ENCODE assay signal across 14 cellular contexts in genomic region chr20:61938839-61939690, GRCh38.
DNase-seq lines count a peak whose midpoint lies in the region; ATAC-seq and TF ChIP-seq lines count a peak whose summit lies in the region.
"Had no signal": no experiment of that assay in that cellular context is flagged by ENCODE, and none has a peak within 500 bp of the region (broad histone marks: within the 10 kb centered on the region; RNA-seq: fewer than 3 reads in every experiment).

No MANE protein-coding gene starts in this region.

- CTCF ChIA-PET in activated naive CD4-positive, alpha-beta T cell treated with anti-CD3 and anti-CD28 coated beads for 36 hours (lab: Charles Lee), result no interaction called here
- CTCF ChIA-PET in Calu3 (lab: Charles Lee), result no interaction called here

- H3K27me3 Mint-ChIP-seq in activated naive CD4-positive, alpha-beta T cell treated with anti-CD3 and anti-CD28 coated beads for 36 hours (ENCODE audit: low read depth), result peaks cover 3% of the 10 kb centered on the region
- H3K27me3 Mint-ChIP-seq in Calu3 (ENCODE audit: unreplicated experiment), result no peaks in the 10 kb centered on the region

- no peak overlapping the region for H3K4me3 Mint-ChIP-seq in activated naive CD4-positive, alpha-beta T cell treated with anti-CD3 and anti-CD28 coated beads for 36 hours
- H3K4me3 Mint-ChIP-seq in Calu3 (ENCODE audit: low read depth, unreplicated experiment), result no peak overlapping the region

- no peaks in the 10 kb centered on the region for H3K4me1 Mint-ChIP-seq in activated naive CD4-positive, alpha-beta T cell treated with anti-CD3 and anti-CD28 coated beads for 36 hours (ENCODE audit: low read depth)
- no peaks in the 10 kb centered on the region for H3K4me1 Mint-ChIP-seq in Calu3 (ENCODE audit: low read depth, unreplicated experiment)
- H3K4me1 Mint-ChIP-seq: IgD-negative memory B cell had no signal

- no peak for DNase-seq in activated naive CD4-positive, alpha-beta T cell treated with anti-CD3 and anti-CD28 coated beads for 36 hours
- DNase-seq in activated naive CD4-positive, alpha-beta T cell treated with Interleukin-2 at 50 U/mL for 16 hours, result no peak
- peak; percentile 16 for DNase-seq in left cardiac atrium
- DNase-seq in mesenteric fat pad (ENCODE audit: low spot score), result peak; percentile 53
- DNase-seq in ureter (ENCODE audit: low spot score), result peak; percentile 36
- no peak for DNase-seq in Calu3
- DNase-seq in NCI-H146 (lab: John Stamatoyannopoulos, UW), result no peak
- DNase-seq: DMS153, EL, NCI-H1417, NCI-H2029 treated with DMSO at 0.1 percent for 48 hours, NCI-H510A treated with DMSO at 0.1 percent for 48 hours had no signal

- no peaks in the 10 kb centered on the region for H3K36me3 Mint-ChIP-seq in activated naive CD4-positive, alpha-beta T cell treated with anti-CD3 and anti-CD28 coated beads for 36 hours (ENCODE audit: low read depth)
- H3K36me3 Mint-ChIP-seq in Calu3 (ENCODE audit: insufficient read depth, unreplicated experiment), result no peaks in the 10 kb centered on the region
- H3K36me3 Mint-ChIP-seq: IgD-negative memory B cell had no signal

- ATAC-seq in left cardiac atrium (no peak), HG02610 (IDR thresholded peaks at IDR 0.05; ENCODE audit: unreplicated experiment) (no peak)

- H3K9me3 Mint-ChIP-seq in activated naive CD4-positive, alpha-beta T cell treated with anti-CD3 and anti-CD28 coated beads for 36 hours, result no peaks in the 10 kb centered on the region
- H3K9me3 Mint-ChIP-seq in Calu3 (ENCODE audit: low read depth, unreplicated experiment), result no peaks in the 10 kb centered on the region
- H3K9me3 Mint-ChIP-seq: IgD-negative memory B cell had no signal

- intact Hi-C loops in activated naive CD4-positive, alpha-beta T cell treated with anti-CD3 and anti-CD28 coated beads for 36 hours (cut with micrococcal nuclease), result no loop called here
- intact Hi-C loops in left cardiac atrium (cut with DNase I), result no loop called here
- intact Hi-C loops in Calu3 (cut with micrococcal nuclease; ENCODE audit: unreplicated experiment), result no loop called here

- TF ChIP-seq CTCF in Calu3 (IDR thresholded peaks at IDR 0.05; ENCODE audit: unreplicated experiment), result no peak

- peak overlapping the region; percentile 46 for H3K27ac Mint-ChIP-seq in activated naive CD4-positive, alpha-beta T cell treated with anti-CD3 and anti-CD28 coated beads for 36 hours
- no peak overlapping the region for H3K27ac Mint-ChIP-seq in Calu3 (ENCODE audit: unreplicated experiment)

- no TSS peak for BruUV-seq in Calu3 (replicated peaks; lab: Mats Ljungman, UMichigan)

Comparison
In these comparisons a context has a peak if more than half of its experiments do, and no peak if none do; other contexts are left out.
1. DNase-seq: peak in left cardiac atrium (single experiment), mesenteric fat pad (single experiment) and ureter (single experiment); none in activated naive CD4-positive, alpha-beta T cell treated with anti-CD3 and anti-CD28 coated beads for 36 hours (single experiment), activated naive CD4-positive, alpha-beta T cell treated with Interleukin-2 at 50 U/mL for 16 hours (single experiment), Calu3 (single experiment) and NCI-H146 (single experiment).